12 cellular contexts compared by ENCODE assay signal in the genomic region with DNA sequence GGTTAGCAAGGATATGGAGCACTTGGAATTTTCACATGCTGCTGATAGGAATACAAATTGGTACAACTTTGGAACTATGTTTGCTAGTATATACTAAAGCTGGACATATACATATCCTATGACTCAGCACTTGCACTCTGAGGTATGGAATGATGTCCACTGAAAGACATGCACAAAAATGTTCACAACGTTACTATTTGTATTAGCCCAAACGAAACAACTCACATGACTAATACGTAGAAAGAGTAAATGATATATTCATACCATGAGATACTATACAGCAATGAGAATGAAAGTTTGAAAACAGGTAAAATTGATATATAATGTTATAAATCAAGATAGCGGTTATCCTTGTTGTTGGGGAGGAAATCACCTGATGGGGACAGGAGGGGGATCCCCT. TPM values are rescaled to one million over a fixed set of nuclear protein-coding genes. Genes with fewer than 3 reads are reported as not detected.
DNase-seq lines count a peak whose midpoint lies in the region; ATAC-seq and TF ChIP-seq lines count a peak whose summit lies in the region.
"Had no signal": no experiment of that assay in that cellular context is flagged by ENCODE, and none has a peak within 500 bp of the region (broad histone marks: within the 10 kb centered on the region; RNA-seq: fewer than 3 reads in every experiment).

No MANE protein-coding gene starts in this region.

- intact Hi-C loops in stomach (cut with DNase I; ENCODE audit: low total_unique reads) = no loop called here

- WGBS in stomach, 5 donors = 68 to 84% (median 82%) methylated on average over 4 of the region's 4 CpGs

- ATAC-seq in GM18508 (IDR thresholded peaks at IDR 0.05; ENCODE audit: insufficient read depth, unreplicated experiment) = peak; percentile 66
- ATAC-seq in GM21390 (IDR thresholded peaks at IDR 0.05; ENCODE audit: unreplicated experiment) = peak; percentile 38
- peak; percentile 70 for ATAC-seq in HG03442 (IDR thresholded peaks at IDR 0.05; ENCODE audit: unreplicated experiment)

- H3K27ac ChIP-seq in stomach = no peak overlapping the region
- H3K27ac ChIP-seq: parathyroid adenoma had no signal

- no peaks in the 10 kb centered on the region for H3K4me1 ChIP-seq in stomach
- H3K4me1 ChIP-seq: parathyroid adenoma had no signal

- H3K9me3 ChIP-seq in stomach = no peaks in the 10 kb centered on the region

- TF ChIP-seq POLR2A in stomach (IDR thresholded peaks at IDR 0.05) = no peak

- no peaks in the 10 kb centered on the region for H3K27me3 ChIP-seq in stomach

- TF ChIP-seq CTCF in fibroblast of villous mesenchyme (IDR thresholded peaks at IDR 0.05; ENCODE audit: insufficient read depth, low read depth, low read length) (no peak), stomach (IDR thresholded peaks at IDR 0.05) (no peak)

- H3K4me3 ChIP-seq in fibroblast of villous mesenchyme (ENCODE audit: low read depth, low read length) (no peak overlapping the region), stomach (no peak overlapping the region)

- peak; percentile 22 for DNase-seq in fibroblast of villous mesenchyme (ENCODE audit: low read depth)
- DNase-seq in stomach = no peak
- no peak for DNase-seq in activated gamma-delta T cell (lab: John Stamatoyannopoulos, UW)
- no peak for DNase-seq in ecto neural progenitor cell (ENCODE audit: low spot score)
- no peak for DNase-seq in globus pallidus (ENCODE audit: low spot score)
- DNase-seq: NCI-H510A treated with DMSO at 0.1 percent for 48 hours; SHP77 treated with DMSO at 0.1 percent for 48 hours; stimulated activated CD4-positive, alpha-beta T cell treated with anti-CD3 and anti-CD28 coated beads, Interleukin-1b, Interleukin-23, amount 100 ng/mL, for 48 hours had no signal

- TF ChIP-seq EP300 in stomach (IDR thresholded peaks at IDR 0.05) = no peak

- H3K36me3 ChIP-seq in stomach = no peaks in the 10 kb centered on the region

RNA-seq across cellular contexts. Expression of gene CDC42SE2, which starts 45.5 kb away (rescaled TPM):
- total RNA-seq in fibroblast of villous mesenchyme = 25.1 and 33.2 TPM in 2 replicates
- total RNA-seq in stomach = 10 to 100 TPM; 11.0 to 87.9 (median 23.7) TPM
- polyA plus RNA-seq in stomach = 10 to 100 TPM; 13.3 to 35.0 (median 17.6) TPM

RNA-seq across cellular contexts. Expression of gene LYRM7, which starts 47.6 kb away (rescaled TPM):
- total RNA-seq in fibroblast of villous mesenchyme (4.2 and 6.0 TPM in 2 replicates), stomach (10 to 100 TPM in 2 of 5 donors, 1 to 10 TPM in 3; 1.3 to 17.1 (median 3.8) TPM)
- 1 to 10 TPM; 2.7 to 3.8 (median 3.5) TPM for polyA plus RNA-seq in stomach

RNA-seq across cellular contexts. Expression of gene HINT1, which starts 53.3 kb away (rescaled TPM):
- 146 and 183 TPM in 2 replicates for total RNA-seq in fibroblast of villous mesenchyme
- total RNA-seq in stomach = 100 to 1,000 TPM; 120 to 683 (median 168) TPM
- polyA plus RNA-seq in stomach = 100 to 1,000 TPM; 270 to 325 (median 303) TPM
